ENCODE assay signal across 8 cellular contexts in the genomic region with DNA sequence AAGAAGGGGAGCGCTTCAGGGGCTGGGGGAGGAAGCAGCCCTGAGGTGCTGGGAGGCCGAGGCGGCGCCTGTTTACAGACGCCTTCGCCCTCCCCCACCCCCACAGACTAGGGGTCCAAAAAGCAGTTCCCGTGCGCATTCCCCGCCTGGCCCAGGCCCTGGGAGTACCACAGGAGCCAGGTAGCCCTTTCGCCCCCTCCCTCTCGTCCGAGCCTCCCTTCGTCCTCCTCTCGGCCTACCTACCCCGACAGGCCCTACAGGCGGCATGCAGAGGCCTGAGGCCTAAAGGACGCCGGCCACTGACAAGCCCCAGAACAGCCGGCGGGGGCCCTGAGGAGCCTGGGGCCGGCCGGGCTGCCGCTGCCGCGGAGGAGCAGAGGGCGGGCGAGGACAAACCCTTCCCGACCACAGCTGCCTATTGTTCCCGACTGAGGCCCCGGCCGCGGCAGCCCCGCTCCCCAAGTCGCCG. TPM values are rescaled to one million over a fixed set of nuclear protein-coding genes. Genes with fewer than 3 reads are reported as not detected.
DNase-seq lines count a peak whose midpoint lies in the region; ATAC-seq and TF ChIP-seq lines count a peak whose summit lies in the region.

No MANE protein-coding gene starts in this region.

- peaks cover 51 to 61% (median 58%) of the 10 kb centered on the region in 3 donors for H3K4me1 Mint-ChIP-seq in CD8-positive, alpha-beta memory T cell

- no peak for TF ChIP-seq POLR2A in gastrocnemius medialis (IDR thresholded peaks at IDR 0.05)

- no peaks in the 10 kb centered on the region for H3K27me3 Mint-ChIP-seq in CD8-positive, alpha-beta memory T cell

- H3K4me3 ChIP-seq in CD8-positive, alpha-beta memory T cell (ENCODE audit: low read length) = peak overlapping the region; percentile 96
- H3K4me3 ChIP-seq in SK-N-MC = peak overlapping the region; percentile 99
- peak overlapping the region; percentile 82 for H3K4me3 ChIP-seq in astrocyte of the spinal cord (ENCODE audit: low read depth, low read length)
- H3K4me3 ChIP-seq in iPS-15b (ENCODE audit: low read depth, low read length) = peak overlapping the region; percentile 93
- H3K4me3 ChIP-seq in gastrocnemius medialis = peak overlapping the region; percentile 73 to 88 (median 82)

- H3K27ac Mint-ChIP-seq in CD8-positive, alpha-beta memory T cell = peak overlapping the region; percentile 86 to 96 (median 92)

- peak; percentile 36 for ATAC-seq in GM19438 (IDR thresholded peaks at IDR 0.05; ENCODE audit: low read depth, unreplicated experiment)
- peak; percentile 39 for ATAC-seq in HG03460 (IDR thresholded peaks at IDR 0.05; ENCODE audit: unreplicated experiment)
- peak; percentile 36 to 48 for ATAC-seq in gastrocnemius medialis

- peaks cover 52% of the 10 kb centered on the region for H3K4me1 ChIP-seq in CD8-positive, alpha-beta memory T cell (ENCODE audit: insufficient read depth, low read length)
- peaks cover 16% of the 10 kb centered on the region for H3K4me1 ChIP-seq in iPS-15b (ENCODE audit: control insufficient read depth, insufficient read depth, low read length)
- peaks cover 36 to 49% of the 10 kb centered on the region in 2 donors for H3K4me1 ChIP-seq in gastrocnemius medialis

- CTCF ChIA-PET in CD8-positive, alpha-beta memory T cell (lab: Charles Lee) = interaction anchor here (0.7 to 1.0 kb wide), 2 partner anchors 9 to 196 kb away, joined by 3 read pairs; no protein-coding TSS in a partner anchor

- H3K27ac ChIP-seq in CD8-positive, alpha-beta memory T cell (ENCODE audit: low read depth, low read length) = peak overlapping the region; percentile 97
- H3K27ac ChIP-seq in SK-N-MC = peak overlapping the region; percentile 32; the same call in 1 of the 2 replicates
- peak overlapping the region; percentile 94 to 98 (median 95) for H3K27ac ChIP-seq in gastrocnemius medialis

- no peaks in the 10 kb centered on the region for H3K36me3 ChIP-seq in CD8-positive, alpha-beta memory T cell (ENCODE audit: insufficient read depth, low read length)
- H3K36me3 ChIP-seq in SK-N-MC (ENCODE audit: insufficient read depth, low read length) = no peaks in the 10 kb centered on the region; the same call in 1 of the 2 replicates
- no peaks in the 10 kb centered on the region for H3K36me3 ChIP-seq in iPS-15b (ENCODE audit: control insufficient read depth, insufficient read depth, low read length)
- no peaks in the 10 kb centered on the region for H3K36me3 ChIP-seq in gastrocnemius medialis

- DNase-seq in CD8-positive, alpha-beta memory T cell = peak in 4 of 5 donors; percentile 24 to 63 (median 32)
- DNase-seq in SK-N-MC (ENCODE audit: low read depth, low spot score) = no peak
- peak; percentile 61 for DNase-seq in astrocyte of the spinal cord (ENCODE audit: low read depth, low spot score)
- peak; percentile 50 to 54 for DNase-seq in gastrocnemius medialis
- no peak for DNase-seq in cerebellar nuclear complex (lab: John Stamatoyannopoulos, UW)

- no peaks in the 10 kb centered on the region for H3K9me3 ChIP-seq in CD8-positive, alpha-beta memory T cell (ENCODE audit: low read length)
- no peaks in the 10 kb centered on the region for H3K9me3 ChIP-seq in SK-N-MC (ENCODE audit: low read depth, low read length)
- H3K9me3 ChIP-seq in iPS-15b (ENCODE audit: control insufficient read depth, insufficient read depth, low read length) = no peaks in the 10 kb centered on the region
- H3K9me3 ChIP-seq in gastrocnemius medialis = no peaks in the 10 kb centered on the region

- H3K4me3 Mint-ChIP-seq in CD8-positive, alpha-beta memory T cell = peak overlapping the region; percentile 93 to 100 (median 94)

- TF ChIP-seq CTCF in astrocyte of the spinal cord (IDR thresholded peaks at IDR 0.05; ENCODE audit: low read depth, low read length) (no peak), gastrocnemius medialis (IDR thresholded peaks at IDR 0.05 in 4 of 5, conservative IDR thresholded peaks at IDR 0.05 in 1 of 5) (no peak)

- H3K36me3 Mint-ChIP-seq in CD8-positive, alpha-beta memory T cell = peaks cover 0 to 23% (median 4%) of the 10 kb centered on the region in 3 donors

- no peaks in the 10 kb centered on the region for H3K27me3 ChIP-seq in CD8-positive, alpha-beta memory T cell (ENCODE audit: insufficient read depth, low read length, poor library complexity, severe bottlenecking)
- H3K27me3 ChIP-seq in iPS-15b (ENCODE audit: control insufficient read depth, insufficient read depth, low read length) (no peaks in the 10 kb centered on the region), gastrocnemius medialis (no peaks in the 10 kb centered on the region)

- no peaks in the 10 kb centered on the region for H3K9me3 Mint-ChIP-seq in CD8-positive, alpha-beta memory T cell

- H3K9ac ChIP-seq in SK-N-MC (ENCODE audit: insufficient read length) = peak overlapping the region; percentile 87
- H3K9ac ChIP-seq in iPS-15b (ENCODE audit: low read depth, low read length) = peak overlapping the region; percentile 83

- in situ Hi-C loops in astrocyte of the spinal cord (cut with HindIII; ENCODE audit: low sequenced_read_pairs) = no loop called here
- in situ Hi-C loops in gastrocnemius medialis (cut with MboI; ENCODE audit: low sequenced_read_pairs in 4 of 4) = no loop called here

- intact Hi-C loops in gastrocnemius medialis (cut with DNase I; ENCODE audit: low total_unique reads) = loop anchor here (1.0 to 10.0 kb wide), 7 partner anchors 138 to 973 kb away; a partner anchor contains a TSS

- POLR2A ChIA-PET in CD8-positive, alpha-beta memory T cell (lab: Charles Lee) = interaction anchor here (0.6 to 1.8 kb wide), 6 partner anchors 10 to 545 kb away, joined by 4 to 17 read pairs (median 4); a partner anchor contains a TSS

RNA-seq across cellular contexts. Expression of a gene that starts 0.5 kb away (rescaled TPM):
- total RNA-seq in CD8-positive, alpha-beta memory T cell = 10 to 100 TPM; 39.7 to 40.5 TPM
- polyA plus RNA-seq in CD8-positive, alpha-beta memory T cell = 5.4 TPM
- 10 to 100 TPM; 17.6 to 88.9 (median 37.8) TPM for total RNA-seq in gastrocnemius medialis

Comparison
In these comparisons a context has a peak if more than half of its experiments do, and no peak if none do; other contexts are left out.
1. DNase-seq: peak in CD8-positive, alpha-beta memory T cell (4 of 5), astrocyte of the spinal cord (single experiment) and gastrocnemius medialis (2 of 2); none in SK-N-MC (single experiment) and cerebellar nuclear complex (0 of 2).
2. H3K27ac ChIP-seq: peak in every context shown above with its lines; median percentile 97 in CD8-positive, alpha-beta memory T cell; 95 in gastrocnemius medialis; 32 in SK-N-MC.
3. Peak in every context shown above with its lines, with median percentiles within 50 percentile points of each other: H3K4me3 ChIP-seq and ATAC-seq.